In the genomic region with DNA sequence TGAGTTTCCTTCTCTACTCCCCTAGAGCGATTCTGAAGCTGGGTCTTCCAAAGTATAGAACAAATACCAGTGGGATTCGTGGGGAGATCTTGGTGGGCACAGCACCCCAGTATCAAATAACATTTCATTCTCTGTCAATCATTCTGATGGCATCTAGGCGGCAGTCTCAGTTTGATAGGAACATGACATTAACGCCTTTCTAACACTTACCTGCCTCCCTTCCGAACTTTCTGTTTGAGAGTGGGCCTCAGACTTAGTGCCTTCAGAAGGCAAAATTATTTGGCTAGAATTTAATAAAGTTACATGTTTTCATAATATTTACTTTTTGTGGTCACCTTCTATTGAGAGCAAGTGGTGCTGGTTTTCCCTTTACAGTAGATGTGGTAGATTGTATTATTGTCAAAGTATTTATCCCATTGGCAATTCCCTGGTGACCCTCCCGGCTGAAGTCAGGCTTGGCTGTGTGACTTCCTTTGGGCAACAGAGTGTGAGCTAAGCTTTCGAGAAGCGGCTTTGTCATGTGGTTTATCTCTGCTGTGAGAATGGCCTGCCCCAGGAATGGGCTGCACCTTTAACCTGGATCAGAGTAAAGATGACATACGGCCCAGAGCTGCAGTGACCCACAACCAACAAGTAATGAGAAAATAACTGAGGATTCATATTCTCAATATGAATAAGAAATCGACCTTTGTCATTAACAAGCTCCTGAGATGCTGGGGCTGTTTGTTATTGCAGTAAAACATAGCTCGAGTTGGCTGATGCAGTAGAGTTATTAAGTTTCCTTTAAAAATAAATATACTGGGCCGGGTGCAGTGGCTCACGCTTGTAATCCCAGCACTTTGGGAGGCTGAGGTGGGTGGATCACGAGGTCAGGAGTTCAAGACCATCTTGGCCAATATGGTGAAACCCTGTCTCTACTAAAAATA, we compare ENCODE assay signal across 1 cellular context.
TF ChIP-seq lines count a peak whose summit lies in the region.

No MANE protein-coding gene starts in this region.

TF ChIP-seq in HepG2, 621 proteins besides CTCF, POLR2A, EP300 and RAD21 (continued from another document and continues in another):
- TF ChIP-seq MIER3 (CRISPR knock-in tag; IDR thresholded peaks at IDR 0.05; ENCODE audit: borderline replicate concordance) (0 out of 2 replicates have a peak, but pooled peaks have one; percentile 16), CHD4 (IDR thresholded peaks at IDR 0.05; ENCODE audit: borderline replicate concordance, low read length) (no peak), GTF3A (CRISPR knock-in tag; conservative IDR thresholded peaks at IDR 0.05) (0 out of 2 replicates have a peak, but pooled peaks have one; percentile 10), NR2F6 (IDR thresholded peaks at IDR 0.05) (no peak), NR2F6 (CRISPR knock-in tag; IDR thresholded peaks at IDR 0.05) (no peak), ZNF546 (CRISPR knock-in tag; conservative IDR thresholded peaks at IDR 0.05) (0 out of 2 replicates have a peak, but pooled peaks have one; percentile 22), REXO4 (CRISPR knock-in tag; IDR thresholded peaks at IDR 0.05; ENCODE audit: borderline replicate concordance) (peak; percentile 51; the same call in 1 of the 2 replicates), KLF9 (CRISPR knock-in tag; IDR thresholded peaks at IDR 0.05; ENCODE audit: low read depth) (no peak), ZNF34 (CRISPR knock-in tag; IDR thresholded peaks at IDR 0.05; ENCODE audit: borderline replicate concordance) (no peak), ZNF713 (CRISPR knock-in tag; IDR thresholded peaks at IDR 0.05) (no peak), SRSF9 (IDR thresholded peaks at IDR 0.05; ENCODE audit: borderline replicate concordance, insufficient read depth, low read depth, low read length, poor library complexity, severe bottlenecking) (no peak), ZNF317 (CRISPR knock-in tag; IDR thresholded peaks at IDR 0.05) (no peak), RXRB (CRISPR knock-in tag; IDR thresholded peaks at IDR 0.05; ENCODE audit: borderline replicate concordance) (peak; percentile 72; the same call in 1 of the 2 replicates), KAT8 (CRISPR knock-in tag; IDR thresholded peaks at IDR 0.05) (0 out of 2 replicates have a peak, but pooled peaks have one; percentile 23), ZNF333 (CRISPR knock-in tag; IDR thresholded peaks at IDR 0.05; ENCODE audit: borderline replicate concordance) (no peak), TCF7L2 (IDR thresholded peaks at IDR 0.05; ENCODE audit: low read depth, low read length) (no peak), ZNF383 (CRISPR knock-in tag; IDR thresholded peaks at IDR 0.05; ENCODE audit: borderline replicate concordance) (0 out of 2 replicates have a peak, but pooled peaks have one; percentile 31), HNRNPK (IDR thresholded peaks at IDR 0.05; ENCODE audit: low read depth, low read length, poor library complexity, severe bottlenecking) (no peak), THAP11 (CRISPR knock-in tag; IDR thresholded peaks at IDR 0.05) (0 out of 2 replicates have a peak, but pooled peaks have one; percentile 26), YEATS4 (CRISPR knock-in tag; IDR thresholded peaks at IDR 0.05; ENCODE audit: borderline replicate concordance) (no peak), RAD51 (IDR thresholded peaks at IDR 0.05; ENCODE audit: borderline replicate concordance) (no peak), SRY (CRISPR knock-in tag; IDR thresholded peaks at IDR 0.05) (no peak), KLF6 (CRISPR knock-in tag; IDR thresholded peaks at IDR 0.05) (no peak), TEAD3 (CRISPR knock-in tag; optimal IDR thresholded peaks at IDR 0.05; ENCODE audit: borderline replicate concordance) (peak; percentile 34), STAT5B (CRISPR knock-in tag; IDR thresholded peaks at IDR 0.05) (no peak), CC2D1A (CRISPR knock-in tag; IDR thresholded peaks at IDR 0.05) (0 out of 2 replicates have a peak, but pooled peaks have one; percentile 12), MED1 (CRISPR knock-in tag; IDR thresholded peaks at IDR 0.05) (0 out of 2 replicates have a peak, but pooled peaks have one; percentile 11), SALL2 (CRISPR knock-in tag; IDR thresholded peaks at IDR 0.05) (no peak), ZNF615 (CRISPR knock-in tag; IDR thresholded peaks at IDR 0.05; ENCODE audit: borderline replicate concordance) (no peak), IKZF1 (IDR thresholded peaks at IDR 0.05) (no peak), RARA (CRISPR knock-in tag; IDR thresholded peaks at IDR 0.05) (peak; percentile 64), HDAC1 (CRISPR knock-in tag; IDR thresholded peaks at IDR 0.05) (no peak), ARNT2 (CRISPR knock-in tag; IDR thresholded peaks at IDR 0.05; ENCODE audit: low read depth) (0 out of 2 replicates have a peak, but pooled peaks have one; percentile 32), SNAPC2 (CRISPR knock-in tag; IDR thresholded peaks at IDR 0.05) (no peak), ATAD3A (CRISPR knock-in tag; IDR thresholded peaks at IDR 0.05) (no peak)
- TF ChIP-seq, protein P1, sequence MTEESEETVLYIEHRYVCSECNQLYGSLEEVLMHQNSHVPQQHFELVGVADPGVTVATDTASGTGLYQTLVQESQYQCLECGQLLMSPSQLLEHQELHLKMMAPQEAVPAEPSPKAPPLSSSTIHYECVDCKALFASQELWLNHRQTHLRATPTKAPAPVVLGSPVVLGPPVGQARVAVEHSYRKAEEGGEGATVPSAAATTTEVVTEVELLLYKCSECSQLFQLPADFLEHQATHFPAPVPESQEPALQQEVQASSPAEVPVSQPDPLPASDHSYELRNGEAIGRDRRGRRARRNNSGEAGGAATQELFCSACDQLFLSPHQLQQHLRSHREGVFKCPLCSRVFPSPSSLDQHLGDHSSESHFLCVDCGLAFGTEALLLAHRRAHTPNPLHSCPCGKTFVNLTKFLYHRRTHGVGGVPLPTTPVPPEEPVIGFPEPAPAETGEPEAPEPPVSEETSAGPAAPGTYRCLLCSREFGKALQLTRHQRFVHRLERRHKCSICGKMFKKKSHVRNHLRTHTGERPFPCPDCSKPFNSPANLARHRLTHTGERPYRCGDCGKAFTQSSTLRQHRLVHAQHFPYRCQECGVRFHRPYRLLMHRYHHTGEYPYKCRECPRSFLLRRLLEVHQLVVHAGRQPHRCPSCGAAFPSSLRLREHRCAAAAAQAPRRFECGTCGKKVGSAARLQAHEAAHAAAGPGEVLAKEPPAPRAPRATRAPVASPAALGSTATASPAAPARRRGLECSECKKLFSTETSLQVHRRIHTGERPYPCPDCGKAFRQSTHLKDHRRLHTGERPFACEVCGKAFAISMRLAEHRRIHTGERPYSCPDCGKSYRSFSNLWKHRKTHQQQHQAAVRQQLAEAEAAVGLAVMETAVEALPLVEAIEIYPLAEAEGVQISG (CRISPR knock-in tag; IDR thresholded peaks at IDR 0.05): no peak
- TF ChIP-seq, protein P2, sequence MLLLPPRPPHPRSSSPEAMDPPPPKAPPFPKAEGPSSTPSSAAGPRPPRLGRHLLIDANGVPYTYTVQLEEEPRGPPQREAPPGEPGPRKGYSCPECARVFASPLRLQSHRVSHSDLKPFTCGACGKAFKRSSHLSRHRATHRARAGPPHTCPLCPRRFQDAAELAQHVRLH (CRISPR knock-in tag; IDR thresholded peaks at IDR 0.05; ENCODE audit: borderline replicate concordance, low read depth): 0 out of 2 replicates have a peak, but pooled peaks have one; percentile 14
- TF ChIP-seq, protein P3, sequence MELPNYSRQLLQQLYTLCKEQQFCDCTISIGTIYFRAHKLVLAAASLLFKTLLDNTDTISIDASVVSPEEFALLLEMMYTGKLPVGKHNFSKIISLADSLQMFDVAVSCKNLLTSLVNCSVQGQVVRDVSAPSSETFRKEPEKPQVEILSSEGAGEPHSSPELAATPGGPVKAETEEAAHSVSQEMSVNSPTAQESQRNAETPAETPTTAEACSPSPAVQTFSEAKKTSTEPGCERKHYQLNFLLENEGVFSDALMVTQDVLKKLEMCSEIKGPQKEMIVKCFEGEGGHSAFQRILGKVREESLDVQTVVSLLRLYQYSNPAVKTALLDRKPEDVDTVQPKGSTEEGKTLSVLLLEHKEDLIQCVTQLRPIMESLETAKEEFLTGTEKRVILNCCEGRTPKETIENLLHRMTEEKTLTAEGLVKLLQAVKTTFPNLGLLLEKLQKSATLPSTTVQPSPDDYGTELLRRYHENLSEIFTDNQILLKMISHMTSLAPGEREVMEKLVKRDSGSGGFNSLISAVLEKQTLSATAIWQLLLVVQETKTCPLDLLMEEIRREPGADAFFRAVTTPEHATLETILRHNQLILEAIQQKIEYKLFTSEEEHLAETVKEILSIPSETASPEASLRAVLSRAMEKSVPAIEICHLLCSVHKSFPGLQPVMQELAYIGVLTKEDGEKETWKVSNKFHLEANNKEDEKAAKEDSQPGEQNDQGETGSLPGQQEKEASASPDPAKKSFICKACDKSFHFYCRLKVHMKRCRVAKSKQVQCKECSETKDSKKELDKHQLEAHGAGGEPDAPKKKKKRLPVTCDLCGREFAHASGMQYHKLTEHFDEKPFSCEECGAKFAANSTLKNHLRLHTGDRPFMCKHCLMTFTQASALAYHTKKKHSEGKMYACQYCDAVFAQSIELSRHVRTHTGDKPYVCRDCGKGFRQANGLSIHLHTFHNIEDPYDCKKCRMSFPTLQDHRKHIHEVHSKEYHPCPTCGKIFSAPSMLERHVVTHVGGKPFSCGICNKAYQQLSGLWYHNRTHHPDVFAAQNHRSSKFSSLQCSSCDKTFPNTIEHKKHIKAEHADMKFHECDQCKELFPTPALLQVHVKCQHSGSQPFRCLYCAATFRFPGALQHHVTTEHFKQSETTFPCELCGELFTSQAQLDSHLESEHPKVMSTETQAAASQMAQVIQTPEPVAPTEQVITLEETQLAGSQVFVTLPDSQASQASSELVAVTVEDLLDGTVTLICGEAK (IDR thresholded peaks at IDR 0.05): no peak
- TF ChIP-seq, protein P3 (CRISPR knock-in tag; IDR thresholded peaks at IDR 0.05): 0 out of 2 replicates have a peak, but pooled peaks have one; percentile 25
- TF ChIP-seq, protein P4, sequence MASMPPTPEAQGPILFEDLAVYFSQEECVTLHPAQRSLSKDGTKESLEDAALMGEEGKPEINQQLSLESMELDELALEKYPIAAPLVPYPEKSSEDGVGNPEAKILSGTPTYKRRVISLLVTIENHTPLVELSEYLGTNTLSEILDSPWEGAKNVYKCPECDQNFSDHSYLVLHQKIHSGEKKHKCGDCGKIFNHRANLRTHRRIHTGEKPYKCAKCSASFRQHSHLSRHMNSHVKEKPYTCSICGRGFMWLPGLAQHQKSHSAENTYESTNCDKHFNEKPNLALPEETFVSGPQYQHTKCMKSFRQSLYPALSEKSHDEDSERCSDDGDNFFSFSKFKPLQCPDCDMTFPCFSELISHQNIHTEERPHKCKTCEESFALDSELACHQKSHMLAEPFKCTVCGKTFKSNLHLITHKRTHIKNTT (CRISPR knock-in tag; IDR thresholded peaks at IDR 0.05): no peak
- TF ChIP-seq, protein P5, sequence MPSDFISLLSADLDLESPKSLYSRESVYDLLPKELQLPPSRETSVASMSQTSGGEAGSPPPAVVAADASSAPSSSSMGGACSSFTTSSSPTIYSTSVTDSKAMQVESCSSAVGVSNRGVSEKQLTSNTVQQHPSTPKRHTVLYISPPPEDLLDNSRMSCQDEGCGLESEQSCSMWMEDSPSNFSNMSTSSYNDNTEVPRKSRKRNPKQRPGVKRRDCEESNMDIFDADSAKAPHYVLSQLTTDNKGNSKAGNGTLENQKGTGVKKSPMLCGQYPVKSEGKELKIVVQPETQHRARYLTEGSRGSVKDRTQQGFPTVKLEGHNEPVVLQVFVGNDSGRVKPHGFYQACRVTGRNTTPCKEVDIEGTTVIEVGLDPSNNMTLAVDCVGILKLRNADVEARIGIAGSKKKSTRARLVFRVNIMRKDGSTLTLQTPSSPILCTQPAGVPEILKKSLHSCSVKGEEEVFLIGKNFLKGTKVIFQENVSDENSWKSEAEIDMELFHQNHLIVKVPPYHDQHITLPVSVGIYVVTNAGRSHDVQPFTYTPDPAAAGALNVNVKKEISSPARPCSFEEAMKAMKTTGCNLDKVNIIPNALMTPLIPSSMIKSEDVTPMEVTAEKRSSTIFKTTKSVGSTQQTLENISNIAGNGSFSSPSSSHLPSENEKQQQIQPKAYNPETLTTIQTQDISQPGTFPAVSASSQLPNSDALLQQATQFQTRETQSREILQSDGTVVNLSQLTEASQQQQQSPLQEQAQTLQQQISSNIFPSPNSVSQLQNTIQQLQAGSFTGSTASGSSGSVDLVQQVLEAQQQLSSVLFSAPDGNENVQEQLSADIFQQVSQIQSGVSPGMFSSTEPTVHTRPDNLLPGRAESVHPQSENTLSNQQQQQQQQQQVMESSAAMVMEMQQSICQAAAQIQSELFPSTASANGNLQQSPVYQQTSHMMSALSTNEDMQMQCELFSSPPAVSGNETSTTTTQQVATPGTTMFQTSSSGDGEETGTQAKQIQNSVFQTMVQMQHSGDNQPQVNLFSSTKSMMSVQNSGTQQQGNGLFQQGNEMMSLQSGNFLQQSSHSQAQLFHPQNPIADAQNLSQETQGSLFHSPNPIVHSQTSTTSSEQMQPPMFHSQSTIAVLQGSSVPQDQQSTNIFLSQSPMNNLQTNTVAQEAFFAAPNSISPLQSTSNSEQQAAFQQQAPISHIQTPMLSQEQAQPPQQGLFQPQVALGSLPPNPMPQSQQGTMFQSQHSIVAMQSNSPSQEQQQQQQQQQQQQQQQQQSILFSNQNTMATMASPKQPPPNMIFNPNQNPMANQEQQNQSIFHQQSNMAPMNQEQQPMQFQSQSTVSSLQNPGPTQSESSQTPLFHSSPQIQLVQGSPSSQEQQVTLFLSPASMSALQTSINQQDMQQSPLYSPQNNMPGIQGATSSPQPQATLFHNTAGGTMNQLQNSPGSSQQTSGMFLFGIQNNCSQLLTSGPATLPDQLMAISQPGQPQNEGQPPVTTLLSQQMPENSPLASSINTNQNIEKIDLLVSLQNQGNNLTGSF (CRISPR knock-in tag; IDR thresholded peaks at IDR 0.05): no peak
